9 cellular contexts compared by ENCODE assay signal in the genomic region with DNA sequence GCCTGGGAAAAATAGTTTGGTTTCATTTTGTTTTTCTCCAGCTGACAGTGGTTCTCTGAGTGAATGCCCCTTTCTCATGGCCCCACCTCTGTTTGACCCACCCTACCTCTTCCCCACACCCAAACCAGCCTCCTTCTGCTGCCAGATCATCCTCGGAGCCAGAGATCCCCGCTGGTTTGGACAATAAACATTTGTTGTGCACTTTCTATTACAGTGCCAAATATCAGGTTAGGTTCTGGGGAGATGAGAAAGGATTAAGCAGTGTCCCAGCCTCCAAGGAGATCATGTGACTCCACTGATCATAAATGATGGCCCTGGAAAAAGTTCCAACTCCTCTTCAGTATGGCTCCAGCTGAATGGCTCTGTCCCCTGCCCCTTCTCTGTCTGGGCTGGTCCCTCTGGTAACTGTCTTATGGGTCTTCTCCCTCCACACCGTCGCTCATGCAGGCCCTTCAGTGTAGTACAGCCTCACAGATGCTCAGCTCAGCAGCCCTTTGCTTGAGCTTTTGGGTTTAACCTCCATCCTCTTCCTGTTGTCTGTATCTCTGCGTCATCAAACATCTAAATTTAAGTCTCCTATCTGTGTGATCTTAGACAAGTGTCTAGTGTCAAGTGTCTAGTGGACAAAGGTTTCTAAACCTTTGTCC.
DNase-seq lines count a peak whose midpoint lies in the region; ATAC-seq and TF ChIP-seq lines count a peak whose summit lies in the region.
"Had no signal": no experiment of that assay in that cellular context is flagged by ENCODE, and none has a peak within 500 bp of the region (broad histone marks: within the 10 kb centered on the region; RNA-seq: fewer than 3 reads in every experiment).

No MANE protein-coding gene starts in this region.

- H3K4me1 ChIP-seq in BLaER1 (peaks cover 69% of the 10 kb centered on the region), Loucy (ENCODE audit: insufficient read depth, low read length, poor library complexity, severe bottlenecking) (peaks cover 68% of the 10 kb centered on the region), adipocyte (ENCODE audit: control insufficient read depth, insufficient read depth, low read length) (peaks cover 18% of the 10 kb centered on the region), muscle layer of duodenum (ENCODE audit: control insufficient read depth in 1 of 2, insufficient read depth in 2 of 2, low read length in 2 of 2) (peaks cover 17 to 23% of the 10 kb centered on the region in 2 donors)

- H4K20me1 ChIP-seq in BLaER1: no peaks in the 10 kb centered on the region
- H4K20me1 ChIP-seq in Loucy (ENCODE audit: insufficient read depth, low read length, poor library complexity, severe bottlenecking): no peaks in the 10 kb centered on the region

- H3K9me3 ChIP-seq in BLaER1 (peaks cover 10% of the 10 kb centered on the region; the same call in 1 of the 2 replicates), Loucy (ENCODE audit: insufficient read depth, low read depth, low read length) (no peaks in the 10 kb centered on the region), adipocyte (ENCODE audit: control insufficient read depth, low read length) (no peaks in the 10 kb centered on the region), muscle layer of duodenum (ENCODE audit: control insufficient read depth in 1 of 2, low read length in 2 of 2) (no peaks in the 10 kb centered on the region)

- H3K4me2 ChIP-seq in BLaER1 (peak overlapping the region; percentile 71), Loucy (ENCODE audit: low read depth, low read length, poor library complexity, severe bottlenecking) (peak overlapping the region; percentile 61)

- H3K9ac ChIP-seq in BLaER1: peak overlapping the region; percentile 44; the same call in 1 of the 2 replicates
- peak overlapping the region; percentile 72 for H3K9ac ChIP-seq in Loucy (ENCODE audit: low read depth, low read length, poor library complexity, severe bottlenecking)
- H3K9ac ChIP-seq in adipocyte (ENCODE audit: low read length): peak overlapping the region; percentile 26

- H3K4me3 ChIP-seq in BLaER1 (peak overlapping the region; percentile 42), Loucy (ENCODE audit: low read length, poor library complexity, severe bottlenecking) (peak overlapping the region; percentile 44), adipocyte (ENCODE audit: low read length) (peak overlapping the region; percentile 35), muscle layer of duodenum (ENCODE audit: low read depth in 1 of 2, low read length in 2 of 2) (peak overlapping the region; percentile 22 to 34)

- no peak for DNase-seq in adipocyte (ENCODE audit: low read depth)
- no peak for DNase-seq in HuH-7 (ENCODE audit: low spot score)
- DNase-seq in NCI-H345 (lab: John Stamatoyannopoulos, UW): no peak
- no peak for DNase-seq in midbrain (lab: John Stamatoyannopoulos, UW)
- DNase-seq: NCI-H2029 treated with DMSO at 0.1 percent for 48 hours had no signal

- H3K27ac ChIP-seq in BLaER1 (peak overlapping the region; percentile 79), muscle layer of duodenum (ENCODE audit: low read length) (peak overlapping the region; percentile 80)

- no peak for TF ChIP-seq CTCF in Loucy (conservative IDR thresholded peaks at IDR 0.05; ENCODE audit: low read length)

- no peaks in the 10 kb centered on the region for H3K36me3 ChIP-seq in BLaER1
- H3K36me3 ChIP-seq in Loucy (ENCODE audit: insufficient read depth, low read length): no peaks in the 10 kb centered on the region
- H3K36me3 ChIP-seq in adipocyte (ENCODE audit: control insufficient read depth, insufficient read depth, low read length, severe bottlenecking): no peaks in the 10 kb centered on the region
- no peaks in the 10 kb centered on the region for H3K36me3 ChIP-seq in muscle layer of duodenum (ENCODE audit: control insufficient read depth in 1 of 2, insufficient read depth in 2 of 2, low read length in 2 of 2)

- no peak for ATAC-seq in GM19351 (IDR thresholded peaks at IDR 0.05; ENCODE audit: unreplicated experiment)

- H3K9me2 ChIP-seq in Loucy (replicated peaks; ENCODE audit: low read depth, low read length): no peaks in the 10 kb centered on the region

- 0 out of 2 replicates have a peak overlapping the region, but pooled peaks have one; percentile 82 for H2AFZ ChIP-seq in Loucy (ENCODE audit: low read length)

- H3K27me3 ChIP-seq in BLaER1 (no peaks in the 10 kb centered on the region), Loucy (ENCODE audit: insufficient read depth, low read length, poor library complexity, severe bottlenecking) (no peaks in the 10 kb centered on the region), adipocyte (replicated peaks; ENCODE audit: control insufficient read depth, insufficient read depth, low read length) (no peaks in the 10 kb centered on the region), muscle layer of duodenum (ENCODE audit: low read depth, low read length) (no peaks in the 10 kb centered on the region)

- no peaks in the 10 kb centered on the region for H3K79me2 ChIP-seq in Loucy (ENCODE audit: insufficient read depth, low read length)

- 0 out of 2 replicates have a peak, but pooled peaks cover 8% of the 10 kb centered on the region for H3F3A ChIP-seq in Loucy (ENCODE audit: low read depth)
